ENCODE assay signal across 1 cellular context in the genomic region with DNA sequence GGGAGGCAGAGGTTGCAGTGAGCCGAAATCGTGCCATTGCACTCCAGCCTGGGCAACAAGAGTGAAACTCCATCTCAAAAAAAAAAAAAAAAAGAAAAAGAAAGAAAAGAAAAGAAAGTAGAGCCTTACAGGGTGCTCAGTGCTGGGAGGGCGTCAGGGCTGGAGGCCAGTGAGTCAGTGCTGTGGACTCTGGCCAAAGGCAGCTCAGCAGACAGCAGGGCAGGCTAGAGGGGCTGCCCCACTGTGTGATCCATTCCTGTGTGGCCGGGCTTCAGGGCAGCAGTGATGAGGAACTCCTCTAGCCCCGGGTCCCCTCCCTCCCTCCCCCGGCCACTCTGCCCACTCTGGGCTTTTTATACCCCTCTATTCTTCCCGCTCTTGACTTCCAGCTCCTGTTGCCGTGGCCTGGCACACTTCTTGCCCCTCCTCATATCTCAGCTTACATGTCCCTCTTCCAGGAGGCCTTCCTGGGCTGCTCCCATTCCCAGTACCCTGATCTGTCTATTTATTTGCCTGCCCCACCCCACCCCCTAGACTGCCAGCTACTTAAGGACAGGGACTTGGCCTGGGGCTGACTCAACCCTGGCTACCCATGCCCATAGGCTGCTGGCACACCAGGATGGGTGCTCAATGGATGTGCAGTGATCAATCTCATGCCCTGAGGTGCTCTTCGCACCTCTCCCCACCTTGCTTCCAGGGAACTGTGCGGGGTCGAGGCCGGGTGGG.
TF ChIP-seq lines count a peak whose summit lies in the region.

No MANE protein-coding gene starts in this region.

TF ChIP-seq in HepG2, 621 proteins besides CTCF, POLR2A, EP300 and RAD21:
- TF ChIP-seq ZKSCAN1 (IDR thresholded peaks at IDR 0.05; ENCODE audit: low read length): peak; percentile 80
- TF ChIP-seq, protein P1, sequence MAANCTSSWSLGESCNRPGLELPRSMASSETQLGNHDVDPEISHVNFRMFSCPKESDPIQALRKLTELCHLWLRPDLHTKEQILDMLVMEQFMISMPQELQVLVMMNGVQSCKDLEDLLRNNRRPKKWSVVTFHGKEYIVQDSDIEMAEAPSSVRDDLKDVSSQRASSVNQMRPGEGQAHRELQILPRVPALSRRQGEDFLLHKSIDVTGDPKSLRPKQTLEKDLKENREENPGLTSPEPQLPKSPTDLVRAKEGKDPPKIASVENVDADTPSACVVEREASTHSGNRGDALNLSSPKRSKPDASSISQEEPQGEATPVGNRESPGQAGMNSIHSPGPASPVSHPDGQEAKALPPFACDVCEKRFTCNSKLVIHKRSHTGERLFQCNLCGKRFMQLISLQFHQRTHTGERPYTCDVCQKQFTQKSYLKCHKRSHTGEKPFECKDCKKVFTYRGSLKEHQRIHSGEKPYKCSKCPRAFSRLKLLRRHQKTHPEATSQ (CRISPR knock-in tag; IDR thresholded peaks at IDR 0.05; ENCODE audit: borderline replicate concordance): no peak
